In genomic region chr14:100535287-100536131, GRCh38 we compare ENCODE assay signal across 14 cellular contexts. TPM values are rescaled to one million over a fixed set of nuclear protein-coding genes. Genes with fewer than 3 reads are reported as not detected.
DNase-seq lines count a peak whose midpoint lies in the region; ATAC-seq and TF ChIP-seq lines count a peak whose summit lies in the region.
"Had no signal": no experiment of that assay in that cellular context is flagged by ENCODE, and none has a peak within 500 bp of the region (broad histone marks: within the 10 kb centered on the region; RNA-seq: fewer than 3 reads in every experiment).

No MANE protein-coding gene starts in this region.

- H2BK20ac ChIP-seq in H9 (ENCODE audit: low read depth, low read length, poor library complexity, severe bottlenecking), result no peak overlapping the region

- H3K27ac ChIP-seq in H9 (ENCODE audit: insufficient read length, low read depth, low read length) (no peak overlapping the region), neuronal stem cell (replicated peaks; ENCODE audit: low read length) (no peak overlapping the region)
- H3K27ac ChIP-seq: neutrophil had no signal

- H3K79me1 ChIP-seq in H9 (ENCODE audit: insufficient read depth, low read depth, low read length, poor library complexity, severe bottlenecking) (no peaks in the 10 kb centered on the region), neuronal stem cell (ENCODE audit: low read depth, low read length) (no peaks in the 10 kb centered on the region)

- no peak overlapping the region for H2BK120ac ChIP-seq in H9 (ENCODE audit: low read depth, low read length, poor library complexity, severe bottlenecking)
- no peak overlapping the region for H2BK120ac ChIP-seq in neuronal stem cell (ENCODE audit: low read depth, low read length)

- H3K9me3 ChIP-seq in H9 (ENCODE audit: control insufficient read depth, low read depth, low read length) (no peaks in the 10 kb centered on the region), neuronal stem cell (replicated peaks in 1 of 2; ENCODE audit: control insufficient read depth in 2 of 2, insufficient read depth in 1 of 2, low read depth in 1 of 2, low read length in 2 of 2) (no peaks in the 10 kb centered on the region)
- H3K9me3 ChIP-seq: neutrophil had no signal

- H3K4me1 Mint-ChIP-seq in CD14-positive monocyte (peaks cover 37% of the 10 kb centered on the region), H9 (peaks cover 9 to 14% of the 10 kb centered on the region in 2 experiments)
- H3K4me1 Mint-ChIP-seq: stimulated activated naive B cell treated with anti-CD40 and anti-IgM and Interleukin-4, amounts not matched to agents 10 μg/mL and 1 μg/mL and 100 μg/mL, for 72 hours had no signal

- H3K27ac Mint-ChIP-seq in CD14-positive monocyte, result no peak overlapping the region
- peak overlapping the region in 1 of 3 experiments; percentile 53; a peak in 1 of 7 replicates for H3K27ac Mint-ChIP-seq in H9
- H3K27ac Mint-ChIP-seq: stimulated activated naive B cell treated with anti-CD40 and anti-IgM and Interleukin-4, amounts not matched to agents 10 μg/mL and 1 μg/mL and 100 μg/mL, for 72 hours had no signal

- no peak overlapping the region for H3K23ac ChIP-seq in H9 (ENCODE audit: insufficient read length, low read depth, low read length)
- no peak overlapping the region for H3K23ac ChIP-seq in neuronal stem cell (ENCODE audit: low read depth, low read length, poor library complexity)

- ATAC-seq in GM21367 (IDR thresholded peaks at IDR 0.05; ENCODE audit: unreplicated experiment) (no peak), HG03571 (IDR thresholded peaks at IDR 0.05; ENCODE audit: unreplicated experiment) (no peak)
- ATAC-seq: stimulated activated naive B cell treated with anti-CD40 and anti-IgM and Interleukin-4, amounts not matched to agents 10 μg/mL and 1 μg/mL and 100 μg/mL, for 72 hours had no signal

- H2BK12ac ChIP-seq in H9 (ENCODE audit: insufficient read length, low read depth, low read length) (no peak overlapping the region), neuronal stem cell (ENCODE audit: low read length) (no peak overlapping the region)

- H3K36me3 ChIP-seq in neuronal stem cell (replicated peaks in 1 of 2; ENCODE audit: control insufficient read depth in 2 of 2, insufficient read depth in 2 of 2, low read length in 2 of 2), result no peaks in the 10 kb centered on the region

- no peak overlapping the region for H4K91ac ChIP-seq in H9 (ENCODE audit: insufficient read length, low read depth, low read length)
- no peak overlapping the region for H4K91ac ChIP-seq in neuronal stem cell (ENCODE audit: low read depth, low read length, poor library complexity)

- no peak overlapping the region for H3T11ph ChIP-seq in H9 (ENCODE audit: low read length)

- H3K27me3 Mint-ChIP-seq in CD14-positive monocyte (ENCODE audit: low read depth in 3 of 3), result peaks cover 0 to 17% (median 9%) of the 10 kb centered on the region in 3 donors
- H3K27me3 Mint-ChIP-seq in H9 (ENCODE audit: low read depth), result peaks cover 1% of the 10 kb centered on the region; the same call in 1 of the 2 replicates
- H3K27me3 Mint-ChIP-seq: CD4-positive, CD25-positive, alpha-beta regulatory T cell; stimulated activated naive B cell treated with anti-CD40 and anti-IgM and Interleukin-4, amounts not matched to agents 10 μg/mL and 1 μg/mL and 100 μg/mL, for 72 hours had no signal

- H4K5ac ChIP-seq in H9 (ENCODE audit: insufficient read length, low read depth, low read length), result no peak overlapping the region

- H2AFZ ChIP-seq in H9 (ENCODE audit: low read length) (no peak overlapping the region), neuronal stem cell (ENCODE audit: low read length) (no peak overlapping the region)

- H3K9me3 Mint-ChIP-seq in CD14-positive monocyte (peaks cover 0 to 4% (median 0%) of the 10 kb centered on the region in 7 donors), H9 (no peaks in the 10 kb centered on the region)
- H3K9me3 Mint-ChIP-seq: CD4-positive, CD25-positive, alpha-beta regulatory T cell; stimulated activated naive B cell treated with anti-CD40 and anti-IgM and Interleukin-4, amounts not matched to agents 10 μg/mL and 1 μg/mL and 100 μg/mL, for 72 hours had no signal

- DNase-seq in CD14-positive monocyte (ENCODE audit: low spot score) (peak; percentile 32), H9 (peak; percentile 17), ecto neural progenitor cell (ENCODE audit: low spot score) (peak; percentile 41), neuronal stem cell (ENCODE audit: low spot score) (no peak), NCI-H2081 (lab: John Stamatoyannopoulos, UW) (no peak), NCI-H1694 treated with DMSO at 0.1 percent for 48 hours (lab: John Stamatoyannopoulos, UW) (no peak)
- DNase-seq: CD4-positive, CD25-positive, alpha-beta regulatory T cell; NCI-H345; stimulated activated CD4-positive, alpha-beta T cell treated with anti-CD3 and anti-CD28 coated beads, Interleukin-1b, Interleukin-23, amount 100 ng/mL, for 48 hours; stimulated activated naive B cell treated with anti-CD40 and anti-IgM and Interleukin-4, amounts not matched to agents 10 μg/mL and 1 μg/mL and 100 μg/mL, for 72 hours had no signal

- no peaks in the 10 kb centered on the region for H3K79me2 ChIP-seq in H9 (ENCODE audit: insufficient read depth, low read length)

- H2BK15ac ChIP-seq in H9 (ENCODE audit: low read depth, low read length) (no peak overlapping the region), neuronal stem cell (ENCODE audit: low read length) (peak overlapping the region; percentile 28)

- no peaks in the 10 kb centered on the region for H3K23me2 ChIP-seq in H9 (ENCODE audit: insufficient read length, low read depth, low read length, poor library complexity, severe bottlenecking)

- H3K9ac ChIP-seq in H9 (ENCODE audit: extremely low read depth, insufficient read length, low read length) (no peak overlapping the region), neuronal stem cell (ENCODE audit: low read depth, low read length, poor library complexity) (peak overlapping the region; percentile 72)

- no peaks in the 10 kb centered on the region for H4K20me1 ChIP-seq in H9 (ENCODE audit: control insufficient read depth, insufficient read depth, insufficient read length)

- TF ChIP-seq CTCF in CD14-positive monocyte (IDR thresholded peaks at IDR 0.05) (no peak), H9 (conservative IDR thresholded peaks at IDR 0.05) (no peak)

- no peak overlapping the region for H3K14ac ChIP-seq in H9 (ENCODE audit: insufficient read depth, low read length)
- no peak overlapping the region for H3K14ac ChIP-seq in neuronal stem cell (ENCODE audit: low read length)

- H3K36me3 Mint-ChIP-seq in CD14-positive monocyte, result peaks cover 5 to 8% of the 10 kb centered on the region in 2 donors
- H3K36me3 Mint-ChIP-seq in H9 (ENCODE audit: insufficient read depth in 1 of 3, low read depth in 3 of 3), result no peaks in the 10 kb centered on the region

- H3K4ac ChIP-seq in H9 (ENCODE audit: low read depth, low read length), result no peak overlapping the region
- no peak overlapping the region for H3K4ac ChIP-seq in neuronal stem cell (ENCODE audit: low read length)

- intact Hi-C loops in CD14-positive monocyte (cut with micrococcal nuclease), result no loop called here

- no peak overlapping the region for H3K56ac ChIP-seq in H9 (ENCODE audit: insufficient read length, low read depth, low read length)

- peak overlapping the region in 1 of 2 donors; percentile 22 for H3K4me3 ChIP-seq in neuronal stem cell (ENCODE audit: low read length in 2 of 2)
- H3K4me3 ChIP-seq: lung had no signal

- H2AK5ac ChIP-seq in H9 (ENCODE audit: insufficient read length, low read length) (no peak overlapping the region), neuronal stem cell (ENCODE audit: low read depth, low read length) (peak overlapping the region; percentile 99)

- H3K4me2 ChIP-seq in H9 (ENCODE audit: insufficient read depth, insufficient read length, low read length) (no peak overlapping the region), neuronal stem cell (ENCODE audit: insufficient read depth, low read length, poor library complexity, severe bottlenecking) (no peak overlapping the region)

- H4K8ac ChIP-seq in H9 (replicated peaks; ENCODE audit: insufficient read length, low read depth, low read length) (no peak overlapping the region), neuronal stem cell (ENCODE audit: low read depth, low read length) (no peak overlapping the region)

- H3K27me3 ChIP-seq in H9 (ENCODE audit: insufficient read depth, low read length) (no peaks in the 10 kb centered on the region; the same call in 1 of the 2 replicates), neuronal stem cell (ENCODE audit: control insufficient read depth in 3 of 3, insufficient read depth in 3 of 3, low read depth in 1 of 3, low read length in 3 of 3) (no peaks in the 10 kb centered on the region)
- H3K27me3 ChIP-seq: neutrophil had no signal

- H3K18ac ChIP-seq in H9 (ENCODE audit: insufficient read length, low read depth, low read length) (no peak overlapping the region), neuronal stem cell (ENCODE audit: low read length) (peak overlapping the region; percentile 88)

- no peaks in the 10 kb centered on the region for H3K4me1 ChIP-seq in H9 (ENCODE audit: insufficient read depth, low read length)
- peaks cover 15 to 17% of the 10 kb centered on the region in 2 donors for H3K4me1 ChIP-seq in neuronal stem cell (ENCODE audit: control insufficient read depth in 2 of 2, insufficient read depth in 1 of 2, low read depth in 1 of 2, low read length in 2 of 2)

- H3K4me3 Mint-ChIP-seq in CD14-positive monocyte, result no peak overlapping the region
- H3K4me3 Mint-ChIP-seq in H9, result no peak overlapping the region
- H3K4me3 Mint-ChIP-seq: stimulated activated naive B cell treated with anti-CD40 and anti-IgM and Interleukin-4, amounts not matched to agents 10 μg/mL and 1 μg/mL and 100 μg/mL, for 72 hours had no signal

- H2BK5ac ChIP-seq in H9 (ENCODE audit: insufficient read length, low read length), result no peak overlapping the region
- H2BK5ac ChIP-seq in neuronal stem cell (ENCODE audit: low read length), result peak overlapping the region; percentile 90

- no CpG with 5 or more reads among the region's 16 CpGs for WGBS in H9 (ENCODE audit: extremely low coverage, insufficient read length, low lambda C conversion rate)
- WGBS in neuronal stem cell (ENCODE audit: extremely low coverage in 2 of 2, insufficient read length in 2 of 2, insufficient replicate concordance in 1 of 2), 2 donors, result no CpG with 5 or more reads among the region's 16 CpGs

RNA-seq across cellular contexts. Expression of gene BEGAIN, which starts 51.7 kb away (rescaled TPM):
- polyA plus RNA-seq in CD14-positive monocyte, result under 1 TPM in 1 of 2 donors, not detected in 1; 0.25 TPM
- total RNA-seq in H9 (2021), result 2.6 and 2.7 TPM in 2 replicates
- 20.9 TPM for polyA plus RNA-seq in neuronal stem cell (2013, experiment 1 of 2)
- 20.1 TPM for polyA plus RNA-seq in neuronal stem cell (2013, experiment 2 of 2)

Comparison
In these comparisons a context has a peak if more than half of its experiments do, and no peak if none do; other contexts are left out.
1. DNase-seq: peak in CD14-positive monocyte (single experiment), H9 (single experiment) and ecto neural progenitor cell (single experiment); none in neuronal stem cell (single experiment), NCI-H2081 (0 of 2) and NCI-H1694 treated with DMSO at 0.1 percent for 48 hours (single experiment).